21 cellular contexts compared by ENCODE assay signal in genomic region chr16:582218-582613, GRCh38. TPM values are rescaled to one million over a fixed set of nuclear protein-coding genes. Genes with fewer than 3 reads are reported as not detected.
A peak's percentile ranks its signal among the peaks of the same experiment; 100 is the strongest.
DNase-seq lines count a peak whose midpoint lies in the region; ATAC-seq, FAIRE-seq and TF ChIP-seq lines count a peak whose summit lies in the region.
"Had no signal": no experiment of that assay in that cellular context is flagged by ENCODE, and none has a peak within 500 bp of the region (broad histone marks: within the 10 kb centered on the region; RNA-seq: fewer than 3 reads in every experiment).

No MANE protein-coding gene starts in this region.

- H3K79me2 ChIP-seq in GM23338 (replicated peaks; ENCODE audit: insufficient read depth): no peaks in the 10 kb centered on the region

- no peaks in the 10 kb centered on the region; the same call in 2 of the 3 replicates for H3K9me3 Mint-ChIP-seq in GM23338
- no peaks in the 10 kb centered on the region for H3K9me3 Mint-ChIP-seq in activated naive CD4-positive, alpha-beta T cell treated with anti-CD3 and anti-CD28 coated beads, Interleukin-2, amount 10 ng/mL, durations not matched to agents 7 days and 5 days
- H3K9me3 Mint-ChIP-seq: CD14-positive monocyte; CD4-positive, alpha-beta memory T cell had no signal

- no peak overlapping the region for H3K27ac Mint-ChIP-seq in GM23338
- no peak overlapping the region for H3K27ac Mint-ChIP-seq in activated naive CD4-positive, alpha-beta T cell treated with anti-CD3 and anti-CD28 coated beads, Interleukin-2, amount 10 ng/mL, durations not matched to agents 7 days and 5 days
- H3K27ac Mint-ChIP-seq: CD4-positive, alpha-beta memory T cell had no signal

- no peak for TF ChIP-seq POLR2A in body of pancreas (IDR thresholded peaks at IDR 0.05)

- H3F3A ChIP-seq in GM23338 (replicated peaks; ENCODE audit: low read depth): peaks cover 10% of the 10 kb centered on the region; the same call in 1 of the 2 replicates

- H3K27me3 Mint-ChIP-seq in GM23338 (ENCODE audit: insufficient read depth, low read depth, poor library complexity): peaks cover 17% of the 10 kb centered on the region
- H3K27me3 Mint-ChIP-seq in activated naive CD4-positive, alpha-beta T cell treated with anti-CD3 and anti-CD28 coated beads, Interleukin-2, amount 10 ng/mL, durations not matched to agents 7 days and 5 days: peaks cover 4% of the 10 kb centered on the region
- H3K27me3 Mint-ChIP-seq: CD4-positive, alpha-beta memory T cell had no signal

- ATAC-seq in GM23338 (no peak), body of pancreas (no peak), pancreas (no peak)
- ATAC-seq: HCT116 had no signal

- H3K36me3 Mint-ChIP-seq in GM23338 (ENCODE audit: low read depth): no peaks in the 10 kb centered on the region
- no peaks in the 10 kb centered on the region for H3K36me3 Mint-ChIP-seq in activated naive CD4-positive, alpha-beta T cell treated with anti-CD3 and anti-CD28 coated beads, Interleukin-2, amount 10 ng/mL, durations not matched to agents 7 days and 5 days
- H3K36me3 Mint-ChIP-seq: CD4-positive, alpha-beta memory T cell had no signal

- CTCF ChIA-PET in HEK293 (lab: Yijun Ruan, JAX): interaction anchor here (0.6 to 0.7 kb wide), 2 partner anchors 47 to 475 kb away, joined by 3 read pairs; no protein-coding TSS in a partner anchor
- CTCF ChIA-PET in activated naive CD4-positive, alpha-beta T cell treated with anti-CD3 and anti-CD28 coated beads, Interleukin-2, amount 10 ng/mL, durations not matched to agents 7 days and 5 days (lab: Charles Lee): no interaction called here

- H4K20me1 ChIP-seq in GM23338 (replicated peaks; ENCODE audit: insufficient read depth): peaks cover under 1% of the 10 kb centered on the region; the same call in 1 of the 2 replicates

- H3K4me1 Mint-ChIP-seq in GM23338: peaks cover 4% of the 10 kb centered on the region; the same call in 2 of the 3 replicates
- peaks cover 7% of the 10 kb centered on the region for H3K4me1 Mint-ChIP-seq in activated naive CD4-positive, alpha-beta T cell treated with anti-CD3 and anti-CD28 coated beads, Interleukin-2, amount 10 ng/mL, durations not matched to agents 7 days and 5 days

- peaks cover 20% of the 10 kb centered on the region for H3K27me3 ChIP-seq in GM23338 (ENCODE audit: insufficient read depth)
- no peaks in the 10 kb centered on the region for H3K27me3 ChIP-seq in body of pancreas
- H3K27me3 ChIP-seq in pancreas: no peaks in the 10 kb centered on the region
- H3K27me3 ChIP-seq: BLaER1 had no signal

- no peaks in the 10 kb centered on the region for H3K9me3 ChIP-seq in HEK293 (ENCODE audit: control insufficient read depth, insufficient read depth, low read depth, low read length)
- H3K9me3 ChIP-seq in body of pancreas: no peaks in the 10 kb centered on the region
- H3K9me3 ChIP-seq in pancreas: no peaks in the 10 kb centered on the region
- H3K9me3 ChIP-seq: BLaER1 had no signal

- TF ChIP-seq CTCF in GM23338 (conservative IDR thresholded peaks at IDR 0.05; ENCODE audit: low read depth in 2 of 2) (0 out of 4 replicates have a peak, but pooled peaks of 1 of the 2 experiments have one; percentile 3), HEK293 (tag by site-specific recombination; IDR thresholded peaks at IDR 0.05) (no peak), body of pancreas (IDR thresholded peaks at IDR 0.05) (no peak), pancreas (IDR thresholded peaks at IDR 0.05) (no peak)

- no peak overlapping the region for H3K4me3 Mint-ChIP-seq in GM23338
- H3K4me3 Mint-ChIP-seq in activated naive CD4-positive, alpha-beta T cell treated with anti-CD3 and anti-CD28 coated beads, Interleukin-2, amount 10 ng/mL, durations not matched to agents 7 days and 5 days: no peak overlapping the region
- H3K4me3 Mint-ChIP-seq: CD14-positive monocyte; CD4-positive, alpha-beta memory T cell had no signal

- no peak overlapping the region for H3K27ac ChIP-seq in GM23338 (ENCODE audit: low read depth)
- no peak overlapping the region for H3K27ac ChIP-seq in HEK293 (ENCODE audit: extremely low read depth, low read depth, low read length)
- H3K27ac ChIP-seq in body of pancreas: peak overlapping the region; percentile 74 to 90 (median 86)
- H3K27ac ChIP-seq in pancreas: peak overlapping the region in 3 of 4 donors; percentile 45 to 61 (median 60)

- no peaks in the 10 kb centered on the region for H3K9me2 ChIP-seq in GM23338 (ENCODE audit: insufficient read depth)

- DNase-seq in GM23338 (ENCODE audit: low spot score) (peak; percentile 26), body of pancreas (peak in 1 of 4 donors; percentile 37), pancreas (peak in 3 of 6 donors; percentile 49 to 87 (median 74))
- DNase-seq in stimulated activated CD8-positive, alpha-beta memory T cell treated with anti-CD3 and anti-CD28 coated beads, Interleukin-4, amount 100 ng/mL, for 48 hours: no peak
- DNase-seq in stimulated activated CD4-positive, alpha-beta T cell treated with anti-CD3 and anti-CD28 coated beads, Interleukin-4, amount 100 ng/mL, for 4 hours: no peak
- DNase-seq in activated naive CD4-positive, alpha-beta T cell treated with anti-CD3 and anti-CD28 coated beads, Interleukin-2, amount 10 ng/mL, durations not matched to agents 7 days and 5 days: no peak
- DNase-seq: ACHN, DMS153, DMS79, GDM1, IMR-90, KBM-7 had no signal

- H3K4me3 ChIP-seq in GM23338 (no peak overlapping the region), HEK293 (ENCODE audit: low read depth, low read length) (no peak overlapping the region), body of pancreas (no peak overlapping the region), pancreas (peak overlapping the region in 2 of 4 donors; percentile 26 to 30)
- H3K4me3 ChIP-seq: BLaER1 had no signal

- no peaks in the 10 kb centered on the region for H3K36me3 ChIP-seq in GM23338 (ENCODE audit: insufficient read depth)
- H3K36me3 ChIP-seq in HEK293 (ENCODE audit: control insufficient read depth in 2 of 2, insufficient read depth in 1 of 2, low read length in 2 of 2): peaks cover 0 to 22% of the 10 kb centered on the region in 2 experiments; a peak in 1 of 3 replicates
- no peaks in the 10 kb centered on the region for H3K36me3 ChIP-seq in body of pancreas (replicated peaks in 1 of 2; ENCODE audit: insufficient read depth in 1 of 2, low read depth in 2 of 2)
- H3K36me3 ChIP-seq in pancreas: no peaks in the 10 kb centered on the region

- no peak for FAIRE-seq in pancreas (lab: Jason Lieb, UNC)
- FAIRE-seq: A204.1, GM19239, H54 had no signal

- POLR2A ChIA-PET in HEK293 (lab: Yijun Ruan, JAX): interaction anchor here (0.8 kb wide), 1 partner anchor 10 kb away, joined by 5 read pairs; no protein-coding TSS in a partner anchor

- H3K4me1 ChIP-seq in GM23338 (ENCODE audit: insufficient read depth) (peaks cover 5% of the 10 kb centered on the region; the same call in 1 of the 2 replicates), HEK293 (ENCODE audit: control insufficient read depth, insufficient read depth, low read length) (no peaks in the 10 kb centered on the region), body of pancreas (peaks cover 76% of the 10 kb centered on the region), pancreas (peaks cover 5 to 30% (median 16%) of the 10 kb centered on the region in 3 donors)

- H3K4me2 ChIP-seq in GM23338: no peak overlapping the region

- 59% methylated on average over 18 of the region's 18 CpGs; no CpG with 5 or more reads in 1 of the 2 donors for WGBS in body of pancreas, 2 donors
- WGBS in pancreas, 2 donors: 42 to 51% methylated on average over 18 of the region's 18 CpGs

- intact Hi-C loops in body of pancreas (cut with DNase I): no loop called here
- intact Hi-C loops in pancreas (cut with DNase I): no loop called here

- H2AFZ ChIP-seq in GM23338: no peak overlapping the region

TF ChIP-seq in GM23338, 12 proteins besides CTCF, POLR2A, EP300 and RAD21 (continues in another document):
- TF ChIP-seq JUNB (IDR thresholded peaks at IDR 0.05; ENCODE audit: unreplicated experiment) (no peak), POLR2AphosphoS5 (IDR thresholded peaks at IDR 0.05; ENCODE audit: low read depth) (no peak), ZNF114 (CRISPR knock-in tag; IDR thresholded peaks at IDR 0.05) (no peak)

TF ChIP-seq in HEK293, 187 proteins besides CTCF, POLR2A, EP300 and RAD21 (continues in another document):
- TF ChIP-seq ZBTB7A (tag by site-specific recombination; IDR thresholded peaks at IDR 0.05; ENCODE audit: low read depth) (0 out of 2 replicates have a peak, but pooled peaks have one; percentile 48), ZNF776 (tag by site-specific recombination; IDR thresholded peaks at IDR 0.05; ENCODE audit: borderline replicate concordance) (no peak), ZNF707 (tag by site-specific recombination; IDR thresholded peaks at IDR 0.05) (no peak)

RNA-seq across cellular contexts. Expression of gene RAB40C, which starts 7.7 kb away (rescaled TPM):
- total RNA-seq in GM23338 (2014; rRNA removed; shearing (Covaris generic)): 24.2 and 24.6 TPM in 2 replicates
- polyA plus RNA-seq in GM23338 (2016; fragmentation: Nextera tagmentation; extraction: Ambion mirVana) (11.2 and 12.0 TPM in 2 replicates), pancreas (10 to 100 TPM; 47.0 to 71.4 TPM)
- total RNA-seq in body of pancreas (10 to 100 TPM; 37.2 to 41.0 TPM), pancreas (10 to 100 TPM; 19.4 to 42.4 (median 30.6) TPM)

RNA-seq across cellular contexts. Expression of gene PIGQ, which starts 12.4 kb away (rescaled TPM):
- total RNA-seq in GM23338 (2014; rRNA removed; shearing (Covaris generic)): 49.9 and 62.3 TPM in 2 replicates
- polyA plus RNA-seq in GM23338 (2016; fragmentation: Nextera tagmentation; extraction: Ambion mirVana) (28.0 and 30.2 TPM in 2 replicates), pancreas (100 to 1,000 TPM in 1 of 2 donors, 10 to 100 TPM in 1; 79.5 to 165 TPM)
- total RNA-seq in body of pancreas (10 to 100 TPM; 76.5 to 83.1 TPM), pancreas (10 to 100 TPM; 29.7 to 48.4 (median 40.0) TPM)

RNA-seq across cellular contexts. Expression of gene NHLRC4, which starts 15.4 kb away (rescaled TPM):
- total RNA-seq in GM23338 (2014; rRNA removed; shearing (Covaris generic)): 0.80 TPM in 1 of 2 replicates, not detected in the other
- polyA plus RNA-seq in GM23338 (2016; fragmentation: Nextera tagmentation; extraction: Ambion mirVana): 0.14 and 0.47 TPM in 2 replicates
- total RNA-seq in body of pancreas: under 1 TPM in 1 of 2 donors, not detected in 1; 0.52 TPM
- under 1 TPM in 4 of 6 donors, not detected in 2; 0.08 to 0.28 (median 0.14) TPM for total RNA-seq in pancreas
- polyA plus RNA-seq in pancreas: under 1 TPM; 0.05 to 0.27 TPM

RNA-seq across cellular contexts. Expression of gene PRR35, which starts 22.0 kb away (rescaled TPM):
- total RNA-seq in GM23338 (2014; rRNA removed; shearing (Covaris generic)): 1.1 and 1.4 TPM in 2 replicates
- polyA plus RNA-seq in GM23338 (2016; fragmentation: Nextera tagmentation; extraction: Ambion mirVana) (0.32 and 0.63 TPM in 2 replicates), pancreas (under 1 TPM; 0.38 to 0.72 TPM)
- total RNA-seq in body of pancreas (not detected), pancreas (1 to 10 TPM in 1 of 6 donors, under 1 TPM in 5; 0.09 to 1.0 (median 0.70) TPM)
- total RNA-seq: CD4-positive, alpha-beta memory T cell; IMR-90 had no signal
- polyA plus RNA-seq: CD14-positive monocyte; CD4-positive, alpha-beta memory T cell; IMR-90 had no signal

RNA-seq across cellular contexts. Expression of gene WFIKKN1, which starts 48.6 kb away (rescaled TPM):
- 6.8 and 11.2 TPM in 2 replicates for total RNA-seq in GM23338 (2014; rRNA removed; shearing (Covaris generic))
- polyA plus RNA-seq in GM23338 (2016; fragmentation: Nextera tagmentation; extraction: Ambion mirVana) (3.5 and 4.0 TPM in 2 replicates), pancreas (10 to 100 TPM in 1 of 2 donors, 1 to 10 TPM in 1; 2.6 to 13.8 TPM)
- total RNA-seq in body of pancreas (1 to 10 TPM; 3.9 to 5.6 TPM), pancreas (1 to 10 TPM in 3 of 6 donors, under 1 TPM in 3; 0.75 to 2.0 (median 1.2) TPM)
- total RNA-seq: Daoy, IMR-90 had no signal
- polyA plus RNA-seq: CD14-positive monocyte had no signal

Comparison
In these comparisons a context has a peak if more than half of its experiments do, and no peak if none do; other contexts are left out.
1. H3K27ac ChIP-seq: peak in body of pancreas (4 of 4) and pancreas (3 of 4); none in GM23338 (single experiment) and HEK293 (single experiment).